In the genomic region with DNA sequence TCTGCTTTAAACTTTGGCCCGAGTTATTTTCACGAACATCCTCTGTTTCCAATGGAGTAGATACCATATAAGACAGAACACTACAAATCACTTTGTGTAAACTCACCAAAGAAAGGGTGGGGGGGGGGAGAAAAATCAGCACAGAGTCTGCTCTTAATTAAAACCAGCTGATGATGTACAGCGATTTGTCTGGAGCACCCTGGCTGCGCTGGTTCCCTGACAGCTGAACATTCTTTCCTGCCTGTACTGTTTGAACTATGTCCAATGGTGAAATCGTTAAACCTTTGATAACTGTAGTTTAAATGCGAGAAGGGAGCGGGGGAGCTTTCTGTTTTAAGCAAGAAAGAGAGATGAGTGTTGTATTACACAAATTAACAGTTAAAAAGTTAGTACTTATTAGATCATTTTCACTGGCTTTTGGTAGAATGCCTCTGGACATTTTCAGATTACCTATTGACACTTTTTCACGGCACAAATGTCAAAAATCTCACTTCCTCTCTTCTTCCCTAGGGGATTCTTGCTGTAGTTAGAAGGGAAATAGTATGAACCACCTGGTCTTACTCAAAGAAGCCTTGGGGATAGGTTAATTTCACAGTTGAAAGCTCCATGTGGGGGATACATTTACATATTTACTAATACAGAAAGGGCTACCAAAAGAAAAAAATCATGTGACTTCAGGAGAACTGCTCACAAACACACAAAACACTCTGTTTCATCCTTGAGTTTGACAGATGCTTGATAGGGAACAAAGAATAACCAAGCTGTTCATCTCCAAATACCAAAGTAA, we compare ENCODE assay signal across 8 cellular contexts.
A peak's percentile ranks its signal among the peaks of the same experiment; 100 is the strongest.
DNase-seq lines count a peak whose midpoint lies in the region; ATAC-seq, FAIRE-seq and TF ChIP-seq lines count a peak whose summit lies in the region.

No MANE protein-coding gene starts in this region.

- H3K36me3 Mint-ChIP-seq in CD8-positive, alpha-beta memory T cell: peaks cover 0 to 3% (median 2%) of the 10 kb centered on the region in 3 donors

- intact Hi-C loops in sciatic nerve (cut with DNase I): no loop called here

- no peaks in the 10 kb centered on the region for H3K36me3 ChIP-seq in SJSA1
- no peaks in the 10 kb centered on the region for H3K36me3 ChIP-seq in CD8-positive, alpha-beta memory T cell (ENCODE audit: insufficient read depth, low read length)

- ATAC-seq in GM18861 (IDR thresholded peaks at IDR 0.05; ENCODE audit: unreplicated experiment): peak; percentile 93
- ATAC-seq in HG02623 (IDR thresholded peaks at IDR 0.05; ENCODE audit: unreplicated experiment): peak; percentile 86
- ATAC-seq in sciatic nerve: peak; percentile 74

- H3K9me3 ChIP-seq in SJSA1 (replicated peaks): no peaks in the 10 kb centered on the region
- H3K9me3 ChIP-seq in CD8-positive, alpha-beta memory T cell (ENCODE audit: low read length): no peaks in the 10 kb centered on the region

- no peak overlapping the region for H3K4me3 ChIP-seq in SJSA1
- H3K4me3 ChIP-seq in CD8-positive, alpha-beta memory T cell (ENCODE audit: low read length): no peak overlapping the region

- FAIRE-seq in H54 (lab: Jason Lieb, UNC): no peak

- H3K4me3 Mint-ChIP-seq in CD8-positive, alpha-beta memory T cell: no peak overlapping the region

- H3K27me3 Mint-ChIP-seq in CD8-positive, alpha-beta memory T cell: peaks cover 8 to 23% of the 10 kb centered on the region in 2 donors

- CTCF ChIA-PET in CD8-positive, alpha-beta memory T cell (lab: Charles Lee): no interaction called here

- peaks cover 0 to 1% (median 0%) of the 10 kb centered on the region in 5 donors for H3K9me3 Mint-ChIP-seq in CD8-positive, alpha-beta memory T cell

- no peak for TF ChIP-seq POLR2A in H54 (IDR thresholded peaks at IDR 0.05; ENCODE audit: low read depth, low read length)

- peaks cover 16% of the 10 kb centered on the region for H3K4me1 ChIP-seq in SJSA1 (replicated peaks)
- no peaks in the 10 kb centered on the region for H3K4me1 ChIP-seq in CD8-positive, alpha-beta memory T cell (ENCODE audit: insufficient read depth, low read length)

- H3K4me1 Mint-ChIP-seq in CD8-positive, alpha-beta memory T cell: no peaks in the 10 kb centered on the region

- H3K27ac Mint-ChIP-seq in CD8-positive, alpha-beta memory T cell: no peak overlapping the region

- no peaks in the 10 kb centered on the region for H3K27me3 ChIP-seq in SJSA1 (replicated peaks)
- H3K27me3 ChIP-seq in CD8-positive, alpha-beta memory T cell (ENCODE audit: insufficient read depth, low read length, poor library complexity, severe bottlenecking): no peaks in the 10 kb centered on the region

- POLR2A ChIA-PET in CD8-positive, alpha-beta memory T cell (lab: Charles Lee): no interaction called here

- H3K27ac ChIP-seq in SJSA1 (0 out of 2 replicates have a peak overlapping the region, but pooled peaks have one; percentile 1), substantia nigra (ENCODE audit: low read depth, low read length, poor library complexity, severe bottlenecking) (no peak overlapping the region)
- H3K27ac ChIP-seq in CD8-positive, alpha-beta memory T cell (ENCODE audit: low read depth, low read length): no peak overlapping the region

- DNase-seq in SJSA1 (ENCODE audit: low read depth in 1 of 2, low spot score in 2 of 2) (peak; percentile 48 to 65), sciatic nerve (ENCODE audit: low spot score) (no peak), middle frontal gyrus (ENCODE audit: extremely low spot score, low spot score) (no peak), H54 (ENCODE audit: insufficient read length, low spot score) (no peak), substantia nigra (lab: John Stamatoyannopoulos, UW) (no peak)
- DNase-seq in CD8-positive, alpha-beta memory T cell: no peak

Comparison
In these comparisons a context has a peak if more than half of its experiments do, and no peak if none do; other contexts are left out.
1. DNase-seq: peak in SJSA1 (2 of 2); none in sciatic nerve (single experiment), middle frontal gyrus (single experiment), H54 (single experiment), substantia nigra (0 of 49) and CD8-positive, alpha-beta memory T cell (0 of 5).
2. Peak in every context shown above with its lines, with median percentiles within 50 percentile points of each other: ATAC-seq.